16 cellular contexts compared by ENCODE assay signal in the genomic region with DNA sequence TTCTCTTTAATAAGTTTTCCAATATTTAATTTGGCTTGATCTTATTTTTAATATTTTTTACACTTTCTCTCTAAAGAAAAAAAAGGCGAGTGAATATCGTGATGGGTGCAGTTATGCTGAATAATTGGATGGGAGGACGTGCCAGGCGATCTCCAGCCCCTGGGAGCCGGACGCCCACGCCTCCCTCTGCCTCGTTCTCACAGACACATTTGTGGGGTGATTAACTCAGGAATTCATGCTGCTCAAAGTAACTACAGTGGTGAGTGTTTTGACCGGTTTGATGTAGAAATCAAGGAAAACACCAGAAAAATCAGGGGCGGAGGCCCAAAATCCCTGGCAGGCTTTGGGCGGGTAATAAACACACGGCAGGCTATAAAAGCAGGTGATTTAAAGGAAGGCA.
"Had no signal": no experiment of that assay in that cellular context is flagged by ENCODE, and none has a peak within 500 bp of the region (broad histone marks: within the 10 kb centered on the region; RNA-seq: fewer than 3 reads in every experiment).

No MANE protein-coding gene starts in this region.

- ATAC-seq: activated CD4-positive, CD25-positive, alpha-beta regulatory T cell treated with anti-CD3 and anti-CD28 coated beads, Interleukin-2, amount 50 U/mL, for 24 hours; stimulated activated naive CD8-positive, alpha-beta T cell treated with anti-CD3 and anti-CD28 coated beads, Interleukin-15, amount 100 ng/mL, for 72 hours had no signal

- H3K27me3 ChIP-seq: SJCRH30 had no signal

- H3K27ac ChIP-seq: breast epithelium, SJCRH30, thoracic aorta had no signal

- H3K4me1 ChIP-seq: SJCRH30 had no signal

- FAIRE-seq: colon, endothelial cell of umbilical vein had no signal

- H3K4me3 Mint-ChIP-seq: neural crest cell; stimulated activated naive CD8-positive, alpha-beta T cell treated with anti-CD3 and anti-CD28 coated beads, Interleukin-15, amount 100 ng/mL, for 72 hours; T-helper 2 cell treated with Interferon-gamma antibody and Interleukin-4, amounts not matched to agents 5 μg/mL and 100 μg/mL, for 36 hours had no signal

- H3K4me1 Mint-ChIP-seq: stimulated activated naive CD8-positive, alpha-beta T cell treated with anti-CD3 and anti-CD28 coated beads, Interleukin-15, amount 100 ng/mL, for 72 hours had no signal

- H3K9me3 ChIP-seq: breast epithelium, SJCRH30, thoracic aorta had no signal

- H3K4me3 ChIP-seq: sigmoid colon, SJCRH30, thoracic aorta had no signal

- H3K36me3 ChIP-seq: breast epithelium, sigmoid colon, SJCRH30, thoracic aorta had no signal

- H3K27ac Mint-ChIP-seq: stimulated activated naive CD8-positive, alpha-beta T cell treated with anti-CD3 and anti-CD28 coated beads, Interleukin-15, amount 100 ng/mL, for 72 hours; T-helper 2 cell treated with Interferon-gamma antibody and Interleukin-4, amounts not matched to agents 5 μg/mL and 100 μg/mL, for 36 hours had no signal

- DNase-seq: activated CD4-positive, alpha-beta T cell treated with anti-CD3 and anti-CD28 coated beads, Interleukin-2, amount 50 U/mL, for 4 hours; activated naive CD4-positive, alpha-beta T cell treated with anti-CD3 and anti-CD28 coated beads, Interleukin-2, amount 50 U/mL, for 16 hours; activated T-cell treated with anti-CD3 and anti-CD28 coated beads, Interleukin-2, amount 50 U/mL, for 1 hour; amygdala; hypothalamus; SJCRH30; stimulated activated CD4-positive, alpha-beta T cell treated with anti-CD3 and anti-CD28 coated beads, Interleukin-4, amount 100 ng/mL, for 4 hours; stimulated activated naive CD8-positive, alpha-beta T cell treated with anti-CD3 and anti-CD28 coated beads, Interleukin-15, amount 100 ng/mL, for 72 hours had no signal
